ENCODE assay signal across 23 cellular contexts in the genomic region with DNA sequence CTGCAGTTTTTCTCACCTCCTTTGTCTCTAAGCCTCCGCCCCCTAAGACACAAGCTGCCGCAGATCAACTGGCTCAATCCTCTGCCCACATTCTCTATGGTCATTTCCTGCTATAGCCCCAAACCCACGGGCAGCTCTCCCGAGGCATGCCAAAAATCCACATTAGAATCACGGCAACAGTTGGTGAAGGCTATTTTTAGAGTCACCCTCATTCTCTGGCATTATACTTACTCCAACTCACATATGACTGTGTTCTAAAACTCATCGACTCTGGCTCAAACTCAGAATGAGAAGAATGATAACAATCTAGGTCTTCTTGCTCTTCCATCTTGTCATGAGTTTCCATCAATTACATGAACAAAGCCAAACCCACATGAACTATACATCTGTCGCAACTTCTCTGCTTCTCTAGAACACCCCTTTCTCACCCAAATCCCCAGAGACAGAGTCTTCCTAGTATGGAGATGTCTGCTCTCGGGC. TPM values are rescaled to one million over a fixed set of nuclear protein-coding genes. Genes with fewer than 3 reads are reported as not detected.
DNase-seq lines count a peak whose midpoint lies in the region; ATAC-seq, FAIRE-seq and TF ChIP-seq lines count a peak whose summit lies in the region.
"Had no signal": no experiment of that assay in that cellular context is flagged by ENCODE, and none has a peak within 500 bp of the region (broad histone marks: within the 10 kb centered on the region; RNA-seq: fewer than 3 reads in every experiment).

No MANE protein-coding gene starts in this region.

- ATAC-seq in activated T-cell treated with anti-CD3 and anti-CD28 coated beads, Interleukin-2, amount 50 U/mL, for 72 hours (replicated peaks in 1 of 2), result peak; percentile 63 to 73
- no peak for ATAC-seq in pancreas
- ATAC-seq: activated T-helper 17 cell treated with anti-CD3 and anti-CD28 coated beads, Interleukin-2, amount 50 U/mL, for 72 hours; stimulated activated effector memory CD8-positive, alpha-beta T cell treated with anti-CD3 and anti-CD28 coated beads, Interleukin-12 subunit alpha, Interleukin-12 subunit beta, amount 100 ng/mL, for 72 hours had no signal

- H3K9me3 Mint-ChIP-seq in activated T-cell treated with anti-CD3 and anti-CD28 coated beads, Interleukin-2, amount 50 U/mL, for 72 hours, result peaks cover 0 to 7% of the 10 kb centered on the region in 2 donors
- H3K9me3 Mint-ChIP-seq: activated T-helper 17 cell treated with anti-CD3 and anti-CD28 coated beads, Interleukin-2, amount 50 U/mL, for 72 hours; CD4-positive, alpha-beta T cell; stimulated activated effector memory CD8-positive, alpha-beta T cell treated with anti-CD3 and anti-CD28 coated beads, Interleukin-12 subunit alpha, Interleukin-12 subunit beta, amount 100 ng/mL, for 72 hours had no signal

- H3K36me3 Mint-ChIP-seq in activated T-cell treated with anti-CD3 and anti-CD28 coated beads, Interleukin-2, amount 50 U/mL, for 72 hours (ENCODE audit: insufficient read depth in 2 of 2), result peaks cover 0 to 2% of the 10 kb centered on the region in 2 donors
- H3K36me3 Mint-ChIP-seq: stimulated activated effector memory CD8-positive, alpha-beta T cell treated with anti-CD3 and anti-CD28 coated beads, Interleukin-12 subunit alpha, Interleukin-12 subunit beta, amount 100 ng/mL, for 72 hours had no signal

- intact Hi-C loops in pancreas (cut with DNase I), result no loop called here

- H3K27me3 ChIP-seq in SJCRH30, result no peaks in the 10 kb centered on the region
- H3K27me3 ChIP-seq in tibial nerve, result no peaks in the 10 kb centered on the region
- no peaks in the 10 kb centered on the region for H3K27me3 ChIP-seq in pancreas
- H3K27me3 ChIP-seq: adrenal gland had no signal

- H3K4me1 Mint-ChIP-seq in activated T-cell treated with anti-CD3 and anti-CD28 coated beads, Interleukin-2, amount 50 U/mL, for 72 hours (ENCODE audit: low read depth), result peaks cover 8% of the 10 kb centered on the region
- H3K4me1 Mint-ChIP-seq: activated T-helper 17 cell treated with anti-CD3 and anti-CD28 coated beads, Interleukin-2, amount 50 U/mL, for 72 hours; stimulated activated effector memory CD8-positive, alpha-beta T cell treated with anti-CD3 and anti-CD28 coated beads, Interleukin-12 subunit alpha, Interleukin-12 subunit beta, amount 100 ng/mL, for 72 hours had no signal

- peaks cover 11% of the 10 kb centered on the region for H3K4me1 ChIP-seq in SJCRH30
- no peaks in the 10 kb centered on the region for H3K4me1 ChIP-seq in tibial nerve
- no peaks in the 10 kb centered on the region for H3K4me1 ChIP-seq in pancreas
- H3K4me1 ChIP-seq: adrenal gland had no signal

- no peak overlapping the region for H3K27ac Mint-ChIP-seq in activated T-cell treated with anti-CD3 and anti-CD28 coated beads, Interleukin-2, amount 50 U/mL, for 72 hours
- H3K27ac Mint-ChIP-seq: activated T-helper 17 cell treated with anti-CD3 and anti-CD28 coated beads, Interleukin-2, amount 50 U/mL, for 72 hours; CD4-positive, alpha-beta T cell; stimulated activated effector memory CD8-positive, alpha-beta T cell treated with anti-CD3 and anti-CD28 coated beads, Interleukin-12 subunit alpha, Interleukin-12 subunit beta, amount 100 ng/mL, for 72 hours; T-helper 2 cell treated with Interferon-gamma antibody and Interleukin-4, amounts not matched to agents 5 μg/mL and 100 μg/mL, for 36 hours had no signal

- FAIRE-seq in GM12892 (lab: Jason Lieb, UNC) (no peak), pancreas (lab: Jason Lieb, UNC) (no peak)
- FAIRE-seq: A204.1, endometrium, kidney had no signal

- no peak for DNase-seq in activated T-cell treated with anti-CD3 and anti-CD28 coated beads, Interleukin-2, amount 50 U/mL, for 72 hours
- DNase-seq in activated T-cell treated with anti-CD3 and anti-CD28 coated beads, Interleukin-2, amount 50 U/mL, for 48 hours, result no peak
- DNase-seq in SJCRH30 (peak; percentile 63 to 69), fibroblast of peridontal ligament (ENCODE audit: extremely low read depth) (peak; percentile 85), superior temporal gyrus (ENCODE audit: extremely low spot score) (peak; percentile 63), GM12892 (ENCODE audit: insufficient read length) (no peak), tibial nerve (ENCODE audit: low spot score in 2 of 2) (no peak), pancreas (no peak)
- DNase-seq: activated CD8-positive, alpha-beta memory T cell treated with anti-CD3 and anti-CD28 coated beads for 24 hours; adrenal gland; CD4-positive, alpha-beta T cell; DMS79; kidney; mesenchymal stem cell; NCI-H1417; stimulated activated CD4-positive, alpha-beta T cell treated with anti-CD3 and anti-CD28 coated beads, Interleukin-15, amount 100 ng/mL, for 24 hours had no signal

- no peak for TF ChIP-seq EP300 in tibial nerve (IDR thresholded peaks at IDR 0.05)

- H3K27ac ChIP-seq in SJCRH30 (peak overlapping the region; percentile 59), tibial nerve (no peak overlapping the region), pancreas (no peak overlapping the region)
- H3K27ac ChIP-seq: adrenal gland had no signal

- 71 to 77% methylated on average over 8 of the region's 8 CpGs for WGBS in tibial nerve, 2 donors
- 81% methylated on average over 8 of the region's 8 CpGs for WGBS in pancreas, 2 donors

- H3K27me3 Mint-ChIP-seq in activated T-cell treated with anti-CD3 and anti-CD28 coated beads, Interleukin-2, amount 50 U/mL, for 72 hours (ENCODE audit: low read depth), result peaks cover 30% of the 10 kb centered on the region

- H3K36me3 ChIP-seq in SJCRH30, result no peaks in the 10 kb centered on the region
- H3K36me3 ChIP-seq in tibial nerve, result no peaks in the 10 kb centered on the region
- no peaks in the 10 kb centered on the region for H3K36me3 ChIP-seq in pancreas
- H3K36me3 ChIP-seq: adrenal gland had no signal

- no peak for TF ChIP-seq POLR2A in GM12892 (IDR thresholded peaks at IDR 0.05; ENCODE audit: low read depth, low read length)
- TF ChIP-seq POLR2A in tibial nerve (IDR thresholded peaks at IDR 0.05), result no peak

- H3K4me3 ChIP-seq in SJCRH30, result peak overlapping the region; percentile 14; the same call in 1 of the 2 replicates
- H3K4me3 ChIP-seq in tibial nerve, result no peak overlapping the region
- no peak overlapping the region for H3K4me3 ChIP-seq in pancreas
- H3K4me3 ChIP-seq: adrenal gland had no signal

- no peak overlapping the region for H3K4me3 Mint-ChIP-seq in activated T-cell treated with anti-CD3 and anti-CD28 coated beads, Interleukin-2, amount 50 U/mL, for 72 hours
- H3K4me3 Mint-ChIP-seq: activated T-helper 17 cell treated with anti-CD3 and anti-CD28 coated beads, Interleukin-2, amount 50 U/mL, for 72 hours; CD4-positive, alpha-beta T cell; stimulated activated effector memory CD8-positive, alpha-beta T cell treated with anti-CD3 and anti-CD28 coated beads, Interleukin-12 subunit alpha, Interleukin-12 subunit beta, amount 100 ng/mL, for 72 hours; T-helper 2 cell treated with Interferon-gamma antibody and Interleukin-4, amounts not matched to agents 5 μg/mL and 100 μg/mL, for 36 hours had no signal

- TF ChIP-seq CTCF in tibial nerve (IDR thresholded peaks at IDR 0.05) (no peak), pancreas (IDR thresholded peaks at IDR 0.05) (no peak)

- H3K9me3 ChIP-seq in SJCRH30 (replicated peaks) (peaks cover 9% of the 10 kb centered on the region), tibial nerve (peaks cover 0 to 11% (median 0%) of the 10 kb centered on the region in 4 donors), pancreas (no peaks in the 10 kb centered on the region)

RNA-seq across cellular contexts. Expression of gene KIAA1549, which starts 10.9 kb away (rescaled TPM):
- total RNA-seq in activated T-cell treated with anti-CD3 and anti-CD28 coated beads, Interleukin-2, amount 50 U/mL, for 72 hours, result 1 to 10 TPM in 1 of 2 donors, under 1 TPM in 1; 0.93 to 1.7 TPM
- total RNA-seq in SJCRH30 (2014; rRNA removed; shearing (Covaris generic)), result 11.8 and 12.5 TPM in 2 replicates
- polyA plus RNA-seq in GM12892 (2012; ENCODE audit: missing spikeins), result 0.15 TPM
- total RNA-seq in tibial nerve (1 to 10 TPM; 1.6 to 2.4 (median 1.7) TPM), pancreas (1 to 10 TPM; 5.1 to 8.0 (median 7.4) TPM)
- 1 to 10 TPM; 1.9 to 3.6 TPM for polyA plus RNA-seq in pancreas
- total RNA-seq: CD4-positive, alpha-beta T cell had no signal

RNA-seq across cellular contexts. Expression of gene ZC3HAV1L, which starts 43.8 kb away (rescaled TPM):
- 1 to 10 TPM; 6.3 to 9.8 TPM for total RNA-seq in activated T-cell treated with anti-CD3 and anti-CD28 coated beads, Interleukin-2, amount 50 U/mL, for 72 hours
- total RNA-seq in SJCRH30 (2014; rRNA removed; shearing (Covaris generic)), result 57.1 and 62.4 TPM in 2 replicates
- polyA plus RNA-seq in GM12892 (2012; ENCODE audit: missing spikeins), result 14.2 TPM
- total RNA-seq in tibial nerve (10 to 100 TPM; 36.9 to 68.8 (median 53.1) TPM), pancreas (1 to 10 TPM; 1.2 to 5.7 (median 2.7) TPM)
- under 1 TPM; 0.87 to 0.99 TPM for polyA plus RNA-seq in pancreas
- total RNA-seq: OCI-LY7 had no signal
- polyA plus RNA-seq: neural cell had no signal

Comparison
In these comparisons a context has a peak if more than half of its experiments do, and no peak if none do; other contexts are left out.
1. ATAC-seq: peak in activated T-cell treated with anti-CD3 and anti-CD28 coated beads, Interleukin-2, amount 50 U/mL, for 72 hours (2 of 2); none in pancreas (0 of 4).
2. DNase-seq: peak in SJCRH30 (2 of 2), fibroblast of peridontal ligament (single experiment) and superior temporal gyrus (single experiment); none in activated T-cell treated with anti-CD3 and anti-CD28 coated beads, Interleukin-2, amount 50 U/mL, for 72 hours (0 of 2), activated T-cell treated with anti-CD3 and anti-CD28 coated beads, Interleukin-2, amount 50 U/mL, for 48 hours (0 of 2), GM12892 (single experiment), tibial nerve (0 of 2) and pancreas (0 of 6).